Comparison of ENCODE assay signal across 18 cellular contexts in the genomic region with DNA sequence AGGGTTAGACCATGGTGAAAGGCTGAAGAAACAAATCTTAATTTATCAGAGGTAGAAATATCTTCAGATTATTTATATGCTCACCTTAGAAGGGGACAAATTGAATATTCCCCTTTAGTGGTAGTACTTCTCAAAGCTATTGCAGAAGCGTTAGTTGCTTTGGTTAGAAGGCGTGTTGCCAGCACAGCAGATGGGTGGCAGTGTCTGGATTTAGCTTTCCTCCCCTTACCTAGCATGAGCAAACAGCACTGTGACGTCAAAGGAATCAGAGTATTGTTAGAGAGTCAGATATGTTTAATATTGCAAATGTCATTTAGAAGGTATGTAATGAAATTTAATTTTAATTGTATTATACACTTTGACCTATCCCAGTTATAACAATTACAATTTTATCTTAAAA. TPM values are rescaled to one million over a fixed set of nuclear protein-coding genes. Genes with fewer than 3 reads are reported as not detected.
"Had no signal": no experiment of that assay in that cellular context is flagged by ENCODE, and none has a peak within 500 bp of the region (broad histone marks: within the 10 kb centered on the region; RNA-seq: fewer than 3 reads in every experiment).

No MANE protein-coding gene starts in this region.

- H3K4me3 Mint-ChIP-seq: activated naive CD8-positive, alpha-beta T cell treated with anti-CD3 and anti-CD28 coated beads for 36 hours; naive thymus-derived CD8-positive, alpha-beta T cell; neural progenitor cell; WTC11 had no signal

- H3K27ac Mint-ChIP-seq: naive thymus-derived CD8-positive, alpha-beta T cell; neural progenitor cell; WTC11 had no signal

- ATAC-seq: esophagus mucosa; naive thymus-derived CD8-positive, alpha-beta T cell; sciatic nerve had no signal

- H3K4me3 ChIP-seq: left ventricle myocardium inferior, neural progenitor cell, upper lobe of left lung had no signal

- DNase-seq: activated naive CD4-positive, alpha-beta T cell treated with Interleukin-2 at 50 U/mL for 16 hours; activated naive CD8-positive, alpha-beta T cell treated with anti-CD3 and anti-CD28 coated beads for 36 hours; central memory CD4-positive, alpha-beta T cell; dermis blood vessel endothelial cell; effector CD8-positive, alpha-beta T cell; hippocampal formation; left ventricle myocardium inferior; naive thymus-derived CD8-positive, alpha-beta T cell; stimulated activated CD4-positive, alpha-beta T cell treated with anti-CD3 and anti-CD28 coated beads, Interleukin-2, amount 100 ng/mL, for 48 hours; stimulated activated naive CD4-positive, alpha-beta T cell; T-helper 9 cell; upper lobe of left lung had no signal

- H3K27me3 ChIP-seq: neural progenitor cell, upper lobe of left lung had no signal

- H3K9me3 Mint-ChIP-seq: activated naive CD8-positive, alpha-beta T cell treated with anti-CD3 and anti-CD28 coated beads for 36 hours; neural progenitor cell had no signal

- H3K27me3 Mint-ChIP-seq: activated naive CD8-positive, alpha-beta T cell treated with anti-CD3 and anti-CD28 coated beads for 36 hours had no signal

- H3K9me3 ChIP-seq: upper lobe of left lung had no signal

- H3K4me1 Mint-ChIP-seq: neural progenitor cell had no signal

- H3K36me3 Mint-ChIP-seq: activated naive CD8-positive, alpha-beta T cell treated with anti-CD3 and anti-CD28 coated beads for 36 hours; naive thymus-derived CD8-positive, alpha-beta T cell; neural progenitor cell; WTC11 had no signal

- H3K36me3 ChIP-seq: left ventricle myocardium inferior, neural progenitor cell, upper lobe of left lung had no signal

- FAIRE-seq: astrocyte, frontal cortex had no signal

- H3K27ac ChIP-seq: left ventricle myocardium inferior, neural progenitor cell, upper lobe of left lung had no signal

RNA-seq across cellular contexts. Expression of gene GALR1, which starts 27.2 kb away (rescaled TPM):
- polyA plus RNA-seq: naive thymus-derived CD8-positive, alpha-beta T cell had no signal
